ENCODE assay signal across 14 cellular contexts in genomic region chr10:4678023-4678950, GRCh38.
DNase-seq lines count a peak whose midpoint lies in the region; ATAC-seq, FAIRE-seq and TF ChIP-seq lines count a peak whose summit lies in the region.
"Had no signal": no experiment of that assay in that cellular context is flagged by ENCODE, and none has a peak within 500 bp of the region (broad histone marks: within the 10 kb centered on the region; RNA-seq: fewer than 3 reads in every experiment).

No MANE protein-coding gene starts in this region.

- FAIRE-seq in colon (lab: Jason Lieb, UNC) = peak; percentile 64

- no peaks in the 10 kb centered on the region for H3K9me3 ChIP-seq in tibial artery

- DNase-seq in LNCaP clone FGC (ENCODE audit: low read depth) (peak; percentile 22), left lobe of liver (ENCODE audit: low spot score) (no peak), tibial artery (no peak), posterior cingulate gyrus (no peak)
- no peak for DNase-seq in NK-92 treated with Interleukin-12 subunit alpha and Interleukin-12 subunit beta, amount 100 ng/mL, for 24 hours (lab: John Stamatoyannopoulos, UW)
- no peak for DNase-seq in stimulated activated CD4-positive, alpha-beta T cell treated with anti-CD3 and anti-CD28 coated beads, Interleukin-15, amount 100 ng/mL, for 24 hours
- DNase-seq: activated CD4-positive, alpha-beta T cell treated with anti-CD3 and anti-CD28 coated beads for 1 hour; activated naive CD8-positive, alpha-beta T cell treated with anti-CD3 and anti-CD28 coated beads for 36 hours; GF-D8; MV-4-11; retina had no signal

- peak overlapping the region; percentile 42 to 55 for H3K27ac ChIP-seq in tibial artery

- H3K36me3 ChIP-seq in tibial artery = no peaks in the 10 kb centered on the region

- TF ChIP-seq CTCF in LNCaP clone FGC (IDR thresholded peaks at IDR 0.05; ENCODE audit: control insufficient read depth, extremely low read depth, insufficient read depth) (no peak), tibial artery (IDR thresholded peaks at IDR 0.05) (no peak)

- ATAC-seq in left lobe of liver (peak; percentile 54), HG03175 (IDR thresholded peaks at IDR 0.05; ENCODE audit: unreplicated experiment) (no peak)
- ATAC-seq: stimulated activated memory B cell treated with anti-CD40 and anti-IgM and Interleukin-4, amounts not matched to agents 10 μg/mL and 1 μg/mL and 100 μg/mL, for 72 hours had no signal

- no peak overlapping the region for H3K4me3 ChIP-seq in LNCaP clone FGC (ENCODE audit: low read depth, low read length)
- no peak overlapping the region for H3K4me3 ChIP-seq in tibial artery

- H3K27me3 ChIP-seq in tibial artery = no peaks in the 10 kb centered on the region

- intact Hi-C loops in tibial artery (cut with DNase I; ENCODE audit: low total_unique reads) = no loop called here
- intact Hi-C loops in posterior cingulate gyrus (cut with DNase I) = no loop called here

- H3K4me1 ChIP-seq in tibial artery = peaks cover 0 to 10% (median 3%) of the 10 kb centered on the region in 4 donors
